ENCODE assay signal across 20 cellular contexts in the genomic region with DNA sequence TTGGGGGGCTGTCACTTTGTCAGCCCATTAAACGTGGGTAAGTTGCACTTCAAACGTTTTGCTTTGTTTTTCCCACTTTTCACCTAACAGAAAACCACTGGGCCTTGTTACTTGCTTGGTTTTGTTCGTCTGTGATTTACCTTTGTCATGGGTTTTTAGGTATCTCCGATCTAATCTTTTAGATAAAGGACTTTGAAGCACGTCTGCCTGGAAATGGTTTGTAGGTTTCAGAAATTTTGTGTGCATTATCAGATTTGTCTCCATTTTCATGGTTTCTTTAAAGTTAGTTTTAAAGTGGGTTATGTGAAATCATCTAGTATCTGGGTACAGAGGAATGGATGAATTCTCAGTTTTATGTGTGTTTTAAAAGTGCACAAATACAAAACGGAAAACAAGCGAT.
"Had no signal": no experiment of that assay in that cellular context is flagged by ENCODE, and none has a peak within 500 bp of the region (broad histone marks: within the 10 kb centered on the region; RNA-seq: fewer than 3 reads in every experiment).

No MANE protein-coding gene starts in this region.

- H3K36me3 Mint-ChIP-seq: mesothelial cell of epicardium had no signal

- H3K27me3 ChIP-seq: breast epithelium, neutrophil, tibial artery, uterus had no signal

- H3K4me3 ChIP-seq: breast epithelium, lower lobe of right lung, tibial artery, uterus had no signal

- H3K9me3 Mint-ChIP-seq: mesothelial cell of epicardium had no signal

- H3K9me3 ChIP-seq: breast epithelium, lower lobe of right lung, neutrophil, tibial artery, uterus had no signal

- FAIRE-seq: endometrium, small intestine, TTC549 had no signal

- H3K36me3 ChIP-seq: breast epithelium, uterus had no signal

- H3K27ac ChIP-seq: breast epithelium, lower lobe of right lung, tibial artery, uterus had no signal

- H3K27ac Mint-ChIP-seq: mesothelial cell of epicardium, progenitor cell of endocrine pancreas had no signal

- ATAC-seq: esophagus mucosa, left cardiac atrium, lower lobe of right lung, right cardiac atrium, SK-N-SH treated with all-trans-retinoic acid at 6 μM for 48 hours had no signal

- H3K27me3 Mint-ChIP-seq: progenitor cell of endocrine pancreas, T-helper 17 cell had no signal

- DNase-seq: activated CD4-positive, CD25-positive, alpha-beta regulatory T cell; activated CD8-positive, alpha-beta memory T cell treated with anti-CD3 and anti-CD28 coated beads for 24 hours; activated gamma-delta T cell treated with Interleukin-2 at 50 U/mL for 16 hours; aorta; hypothalamus; left cardiac atrium; lower lobe of right lung; right cardiac atrium; small intestine; T-helper 17 cell; tibial artery; uterus had no signal

- H3K4me3 Mint-ChIP-seq: mesothelial cell of epicardium, T-helper 17 cell had no signal
